8 cellular contexts compared by ENCODE assay signal in the genomic region with DNA sequence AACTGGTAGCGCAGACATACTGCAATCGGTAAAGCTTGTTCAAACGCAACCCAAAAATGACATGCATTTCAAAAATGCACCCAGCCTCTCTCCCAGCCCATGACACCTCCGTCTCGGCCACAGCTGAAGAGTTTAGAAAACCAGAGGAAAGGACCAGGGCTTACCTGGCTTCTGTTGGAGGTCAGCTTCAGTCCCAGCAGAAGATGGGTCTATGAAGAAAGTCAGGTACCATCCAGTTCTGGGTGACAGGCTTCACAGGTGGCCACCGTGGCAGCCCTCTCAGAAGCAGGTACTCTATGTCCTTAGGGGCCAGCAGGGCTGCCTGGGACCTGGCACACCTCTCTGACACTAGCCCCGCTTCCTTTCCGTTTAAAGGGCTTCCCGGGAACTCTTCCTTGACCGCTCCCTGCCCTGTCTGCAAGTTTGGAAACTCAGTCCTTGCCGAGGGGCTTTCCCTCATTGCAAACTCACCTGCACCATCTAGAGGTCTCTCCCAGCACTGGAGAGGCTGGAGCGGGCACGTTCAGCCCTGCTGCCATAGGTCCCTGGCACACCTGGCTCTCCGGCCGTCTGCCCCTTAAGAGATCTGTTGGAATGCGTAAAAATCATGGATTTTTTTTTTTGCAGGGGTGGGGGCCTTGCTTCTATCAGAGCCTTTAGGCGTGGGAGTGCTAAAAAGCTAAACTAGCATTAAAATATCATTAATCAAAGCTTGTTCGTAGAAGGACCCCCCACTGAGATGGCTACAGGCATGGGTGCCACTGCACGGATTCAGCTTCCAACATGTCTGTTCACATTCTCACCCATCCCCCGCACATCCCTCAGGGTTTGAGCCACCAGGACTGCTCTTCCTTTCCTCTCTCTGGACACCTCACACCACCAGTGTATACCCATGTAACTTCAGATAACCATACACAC. TPM values are rescaled to one million over a fixed set of nuclear protein-coding genes. Genes with fewer than 3 reads are reported as not detected.
DNase-seq lines count a peak whose midpoint lies in the region; ATAC-seq and TF ChIP-seq lines count a peak whose summit lies in the region.

Gene EDAR, minus strand, starts transcription at position 425 of the 918 bp plus-strand sequence. CDS start 58,206 bp downstream, outside the sequence.

- no peaks in the 10 kb centered on the region for H3K27me3 ChIP-seq in CD4-positive, alpha-beta T cell (ENCODE audit: control insufficient read depth, insufficient read depth, low read length)
- peaks cover 2% of the 10 kb centered on the region for H3K27me3 ChIP-seq in kidney epithelial cell (ENCODE audit: control insufficient read depth, insufficient read depth, low read length)

- peak within 1 kb of the TSS; percentile 0 for H3K4me3 ChIP-seq in kidney epithelial cell (ENCODE audit: low read depth, low read length)

- POLR2A ChIA-PET in CD4-positive, alpha-beta T cell (lab: Charles Lee), result interaction anchor here (0.7 to 9.1 kb wide), 6 partner anchors 9 to 140 kb away, joined by 3 to 109 read pairs (median 4); no protein-coding TSS in a partner anchor
- POLR2A ChIA-PET in T-cell (lab: Charles Lee), result no interaction called here

- no peaks in the 10 kb centered on the region for H3K27me3 Mint-ChIP-seq in CD4-positive, alpha-beta T cell
- H3K27me3 Mint-ChIP-seq in T-cell (peaks cover 0 to 10% of the 10 kb centered on the region in 2 donors), brain (peaks cover 36% of the 10 kb centered on the region)

- no peaks in the 10 kb centered on the region for H3K36me3 ChIP-seq in kidney epithelial cell (ENCODE audit: control insufficient read depth, insufficient read depth, low read length)

- no peaks in the 10 kb centered on the region for H3K9me3 ChIP-seq in CD4-positive, alpha-beta T cell (ENCODE audit: control insufficient read depth, low read length)

- H3K27ac Mint-ChIP-seq in CD4-positive, alpha-beta T cell, result peak within 1 kb of the TSS; percentile 84
- H3K27ac Mint-ChIP-seq in T-cell (peak within 1 kb of the TSS; percentile 90 to 93), brain (peak within 1 kb of the TSS in 2 of 5 experiments; percentile 15 to 60)

- ATAC-seq in CD4-positive, alpha-beta T cell (ENCODE audit: poor library complexity), result peak; percentile 66
- ATAC-seq in T-cell (replicated peaks in 1 of 4) (peak; percentile 74 to 81 (median 75)), GM21717 (IDR thresholded peaks at IDR 0.05; ENCODE audit: unreplicated experiment) (no peak), GM19324 (IDR thresholded peaks at IDR 0.05; ENCODE audit: low FRiP score, unreplicated experiment) (no peak)

- H3K9me3 Mint-ChIP-seq in CD4-positive, alpha-beta T cell, result no peaks in the 10 kb centered on the region
- H3K9me3 Mint-ChIP-seq in T-cell (no peaks in the 10 kb centered on the region), brain (no peaks in the 10 kb centered on the region)

- peaks cover 74% of the 10 kb centered on the region for H3K4me1 Mint-ChIP-seq in CD4-positive, alpha-beta T cell (ENCODE audit: low read depth)
- peaks cover 46 to 73% (median 63%) of the 10 kb centered on the region in 3 donors for H3K4me1 Mint-ChIP-seq in T-cell
- peaks cover 18% of the 10 kb centered on the region for H3K4me1 Mint-ChIP-seq in brain

- H3K27ac ChIP-seq in CD4-positive, alpha-beta T cell (ENCODE audit: low read depth, low read length), result peak within 1 kb of the TSS; percentile 62

- CTCF ChIA-PET in CD4-positive, alpha-beta T cell (lab: Charles Lee), result interaction anchor here (0.8 to 2.6 kb wide), 11 partner anchors 9 to 202 kb away, joined by 3 to 11 read pairs (median 4); partner anchors contain the start of gene CCDC138
- CTCF ChIA-PET in T-cell (lab: Charles Lee), result interaction anchor here (0.5 to 1.3 kb wide), 11 partner anchors 24 to 521 kb away, joined by 3 to 7 read pairs (median 3); no protein-coding TSS in a partner anchor

- TF ChIP-seq CTCF in CD4-positive, alpha-beta T cell (IDR thresholded peaks at IDR 0.05), result peak; percentile 74
- peak; percentile 71 to 80 for TF ChIP-seq CTCF in brain (conservative IDR thresholded peaks at IDR 0.05)
- TF ChIP-seq CTCF in kidney epithelial cell (IDR thresholded peaks at IDR 0.05; ENCODE audit: insufficient read depth, low read length, poor library complexity, severe bottlenecking), result peak; percentile 84

- peak; percentile 29 to 58 (median 50) for DNase-seq in CD4-positive, alpha-beta T cell
- DNase-seq in HT1080 (ENCODE audit: low read depth), result peak; percentile 31
- DNase-seq in T-cell, result peak in 33 of 34 experiments; percentile 6 to 62 (median 38)
- no peak for DNase-seq in kidney epithelial cell (ENCODE audit: low read depth)
- peak; percentile 55 for DNase-seq in stimulated activated CD8-positive, alpha-beta memory T cell treated with anti-CD3 and anti-CD28 coated beads, Interleukin-4, amount 100 ng/mL, for 48 hours

- peak within 1 kb of the TSS; percentile 94 for H3K4me3 Mint-ChIP-seq in CD4-positive, alpha-beta T cell
- peak within 1 kb of the TSS; percentile 85 to 94 (median 88) for H3K4me3 Mint-ChIP-seq in T-cell
- H3K4me3 Mint-ChIP-seq in brain, result peak within 1 kb of the TSS in 4 of 5 experiments; percentile 16 to 44 (median 24)

- H3K36me3 Mint-ChIP-seq in CD4-positive, alpha-beta T cell (ENCODE audit: low read depth), result peaks cover 15% of the 10 kb centered on the region
- H3K36me3 Mint-ChIP-seq in T-cell, result no peaks in the 10 kb centered on the region
- H3K36me3 Mint-ChIP-seq in brain, result no peaks in the 10 kb centered on the region

- intact Hi-C loops in CD4-positive, alpha-beta T cell (cut with DNase I, micrococcal nuclease), result loop anchor here (1.0 to 10.0 kb wide), 6 partner anchors 30 to 204 kb away; partner anchors contain the start of gene CCDC138 (in 2 of the 2)

RNA-seq across cellular contexts. Expression of gene EDAR, which starts in this region (rescaled TPM):
- 10 to 100 TPM in 1 of 2 experiments, 1 to 10 TPM in 1; 9.4 to 10.3 TPM for total RNA-seq in CD4-positive, alpha-beta T cell
- not detected in 2 replicates for total RNA-seq in HT1080 (2014; rRNA removed; shearing (Covaris generic))
- not detected in 2 replicates for polyA plus RNA-seq in HT1080 (2015; cell fraction: cytosol; rRNA removed)
- polyA plus RNA-seq in HT1080 (2015; cell fraction: nucleus; rRNA removed), result not detected in 2 replicates
- total RNA-seq in T-cell (10 to 100 TPM in 1 of 5 donors, 1 to 10 TPM in 4; 5.2 to 15.6 (median 7.4) TPM), kidney epithelial cell (1.0 and 2.0 TPM in 2 replicates)
- not detected for polyA plus RNA-seq in brain (ENCODE audit: insufficient read depth, low read depth, low replicate concordance)

Comparison
In these comparisons a context has a peak if more than half of its experiments do, and no peak if none do; other contexts are left out.
1. Peak in DNase-seq in HT1080; RNA of the gene not detected or under 1 TPM.
2. ATAC-seq: peak in CD4-positive, alpha-beta T cell (single experiment) and T-cell (4 of 4); none in GM21717 (single experiment) and GM19324 (single experiment).
3. H3K4me3 Mint-ChIP-seq: peak in every context shown above with its lines; median percentile 94 in CD4-positive, alpha-beta T cell; 88 in T-cell; 24 in brain.
4. Peak in every context shown above with its lines, with median percentiles within 50 percentile points of each other: CTCF ChIP-seq.